ENCODE assay signal across 28 cellular contexts in the genomic region with DNA sequence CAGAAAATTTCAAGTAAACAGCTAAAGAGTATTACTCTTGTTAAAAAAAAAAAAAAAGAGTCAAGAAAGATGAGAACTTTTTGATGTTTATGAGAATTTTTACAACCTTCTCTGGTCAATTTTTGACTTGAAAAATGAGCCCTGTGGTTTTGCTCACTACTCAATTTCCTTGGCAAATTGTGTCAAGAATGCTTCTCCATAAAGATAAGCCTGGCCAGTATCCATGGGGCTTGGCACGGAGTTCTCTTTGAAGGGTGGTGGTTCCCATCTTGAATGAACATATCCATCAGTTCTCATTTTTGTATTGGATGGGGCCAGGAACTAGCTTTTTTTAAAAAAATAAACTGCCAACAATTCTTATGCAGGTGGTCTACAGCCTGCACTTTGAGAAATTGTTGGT.
"Had no signal": no experiment of that assay in that cellular context is flagged by ENCODE, and none has a peak within 500 bp of the region (broad histone marks: within the 10 kb centered on the region; RNA-seq: fewer than 3 reads in every experiment).

No MANE protein-coding gene starts in this region.

- H3K4me3 ChIP-seq: ascending aorta, breast epithelium, cardiac muscle cell, coronary artery, dorsolateral prefrontal cortex, gastrocnemius medialis, heart left ventricle had no signal

- DNase-seq: activated CD4-positive, alpha-beta memory T cell treated with anti-CD3 and anti-CD28 coated beads, Interleukin-2, amount 10 ng/mL, durations not matched to agents 7 days and 5 days; activated CD4-positive, alpha-beta T cell treated with anti-CD3 and anti-CD28 coated beads for 36 hours; activated CD4-positive, alpha-beta T cell treated with anti-CD3 and anti-CD28 coated beads, Interleukin-2, amount 10 ng/mL, durations not matched to agents 24 days and 14 days; activated CD4-positive, alpha-beta T cell treated with anti-CD3 and anti-CD28 coated beads, Interleukin-2, amount 50 U/mL, for 4 hours; activated CD4-positive, CD25-positive, alpha-beta regulatory T cell; activated CD4-positive, CD25-positive, alpha-beta regulatory T cell treated with anti-CD3 and anti-CD28 coated beads, Interleukin-2, amount 50 U/mL, for 72 hours; activated CD8-positive, alpha-beta memory T cell treated with anti-CD3 and anti-CD28 coated beads, Interleukin-2, amount 50 U/mL, for 48 hours; activated gamma-delta T cell; activated naive CD4-positive, alpha-beta T cell; activated naive CD4-positive, alpha-beta T cell treated with anti-CD3 and anti-CD28 coated beads, Interleukin-2, amount 10 ng/mL, durations not matched to agents 7 days and 5 days; activated naive CD8-positive, alpha-beta T cell treated with anti-CD3 and anti-CD28 coated beads, Interleukin-2, amount 10 ng/mL, durations not matched to agents 7 days and 5 days; activated T-cell treated with anti-CD3 and anti-CD28 coated beads for 4 hours; activated T-cell treated with anti-CD3 and anti-CD28 coated beads, Interleukin-2, amount 50 U/mL, for 24 hours; activated T-cell treated with anti-CD3 and anti-CD28 coated beads, Interleukin-2, amount 50 U/mL, for 72 hours; dorsolateral prefrontal cortex; effector memory CD4-positive, alpha-beta T cell; endodermal cell; foreskin keratinocyte; gastrocnemius medialis; glutamatergic neuron; T-helper 2 cell had no signal

- H3K4me1 ChIP-seq: ascending aorta, breast epithelium, foreskin keratinocyte, gastrocnemius medialis had no signal

- H3K27me3 ChIP-seq: ascending aorta, breast epithelium, cardiac muscle cell, gastrocnemius medialis, heart left ventricle had no signal

- H3K36me3 ChIP-seq: ascending aorta, breast epithelium, cardiac muscle cell, gastrocnemius medialis, heart left ventricle had no signal

- H3K27ac ChIP-seq: ascending aorta, breast epithelium, cardiac muscle cell, dorsolateral prefrontal cortex, foreskin keratinocyte, gastrocnemius medialis had no signal

- ATAC-seq: activated CD4-positive, alpha-beta T cell treated with anti-CD3 and anti-CD28 coated beads for 36 hours; activated naive CD4-positive, alpha-beta T cell treated with anti-CD3 and anti-CD28 coated beads, Interleukin-2, amount 50 U/mL, for 72 hours; activated T-cell treated with anti-CD3 and anti-CD28 coated beads, Interleukin-2, amount 50 U/mL, for 72 hours; esophagus mucosa; foreskin keratinocyte; gastrocnemius medialis had no signal

- H3K9me3 ChIP-seq: ascending aorta, gastrocnemius medialis had no signal
